Comparison of ENCODE assay signal across 1 cellular context in genomic region chr20:63819224-63819917, GRCh38.
TF ChIP-seq lines count a peak whose summit lies in the region.

No MANE protein-coding gene starts in this region.

TF ChIP-seq in HepG2, 621 proteins besides CTCF, POLR2A, EP300 and RAD21 (continues in another document):
- TF ChIP-seq SAP130 (CRISPR knock-in tag; IDR thresholded peaks at IDR 0.05; ENCODE audit: low read depth) (peak; percentile 66), MIER3 (CRISPR knock-in tag; IDR thresholded peaks at IDR 0.05; ENCODE audit: borderline replicate concordance) (0 out of 2 replicates have a peak, but pooled peaks have one; percentile 27), MXI1 (IDR thresholded peaks at IDR 0.05; ENCODE audit: borderline replicate concordance, low read depth, low read length) (no peak), ZBTB25 (CRISPR knock-in tag; IDR thresholded peaks at IDR 0.05) (peak; percentile 74; the same call in 1 of the 2 replicates), ZNF879 (CRISPR knock-in tag; IDR thresholded peaks at IDR 0.05) (0 out of 2 replicates have a peak, but pooled peaks have one; percentile 34), SIN3A (IDR thresholded peaks at IDR 0.05; ENCODE audit: borderline replicate concordance, low read depth, low read length) (no peak), ZNF33B (CRISPR knock-in tag; IDR thresholded peaks at IDR 0.05) (no peak), SOX5 (CRISPR knock-in tag; IDR thresholded peaks at IDR 0.05; ENCODE audit: borderline replicate concordance) (peak; percentile 23; the same call in 1 of the 2 replicates), ZNF230 (CRISPR knock-in tag; IDR thresholded peaks at IDR 0.05) (no peak), KLF11 (CRISPR knock-in tag; IDR thresholded peaks at IDR 0.05) (peak; percentile 69; the same call in 1 of the 2 replicates), YEATS2 (CRISPR knock-in tag; IDR thresholded peaks at IDR 0.05; ENCODE audit: borderline replicate concordance) (0 out of 2 replicates have a peak, but pooled peaks have one; percentile 42), ZNF773 (CRISPR knock-in tag; IDR thresholded peaks at IDR 0.05; ENCODE audit: borderline replicate concordance) (no peak), ZNF34 (CRISPR knock-in tag; IDR thresholded peaks at IDR 0.05; ENCODE audit: borderline replicate concordance) (0 out of 2 replicates have a peak, but pooled peaks have one; percentile 72), HDAC2 (CRISPR knock-in tag; IDR thresholded peaks at IDR 0.05) (peak; percentile 51; the same call in 1 of the 2 replicates), STAG1 (CRISPR knock-in tag; IDR thresholded peaks at IDR 0.05) (peak; percentile 71), ZNF891 (CRISPR knock-in tag; IDR thresholded peaks at IDR 0.05) (peak; percentile 48; the same call in 1 of the 2 replicates), KDM2A (CRISPR knock-in tag; IDR thresholded peaks at IDR 0.05; ENCODE audit: borderline replicate concordance, low read depth) (peak; percentile 37; the same call in 1 of the 2 replicates), ETV6 (CRISPR knock-in tag; conservative IDR thresholded peaks at IDR 0.05) (no peak), ZNF614 (CRISPR knock-in tag; IDR thresholded peaks at IDR 0.05; ENCODE audit: borderline replicate concordance) (0 out of 2 replicates have a peak, but pooled peaks have one; percentile 55), ZNF362 (CRISPR knock-in tag; IDR thresholded peaks at IDR 0.05; ENCODE audit: borderline replicate concordance) (no peak), ZFP36L1 (CRISPR knock-in tag; IDR thresholded peaks at IDR 0.05) (no peak), ZNF761 (CRISPR knock-in tag; conservative IDR thresholded peaks at IDR 0.05) (0 out of 2 replicates have a peak, but pooled peaks have one; percentile 4), ERF (CRISPR knock-in tag; IDR thresholded peaks at IDR 0.05) (peak; percentile 61), RFXANK (CRISPR knock-in tag; IDR thresholded peaks at IDR 0.05) (0 out of 2 replicates have a peak, but pooled peaks have one; percentile 49), XRCC5 (optimal IDR thresholded peaks at IDR 0.05; ENCODE audit: low read length) (peak; percentile 70), ARID4A (CRISPR knock-in tag; IDR thresholded peaks at IDR 0.05; ENCODE audit: borderline replicate concordance) (peak; percentile 47), KMT2B (CRISPR knock-in tag; IDR thresholded peaks at IDR 0.05) (peak; percentile 26; the same call in 1 of the 2 replicates), HMGXB4 (CRISPR knock-in tag; IDR thresholded peaks at IDR 0.05; ENCODE audit: borderline replicate concordance in 1 of 2, low read depth in 1 of 2) (peak in 1 of 2 experiments; percentile 46; a peak in 1 of 4 replicates), BHLHE40 (IDR thresholded peaks at IDR 0.05; ENCODE audit: low read length) (peak; percentile 72), ELF1 (CRISPR knock-in tag; IDR thresholded peaks at IDR 0.05) (peak; percentile 25; the same call in 1 of the 2 replicates)
- TF ChIP-seq, protein P1, sequence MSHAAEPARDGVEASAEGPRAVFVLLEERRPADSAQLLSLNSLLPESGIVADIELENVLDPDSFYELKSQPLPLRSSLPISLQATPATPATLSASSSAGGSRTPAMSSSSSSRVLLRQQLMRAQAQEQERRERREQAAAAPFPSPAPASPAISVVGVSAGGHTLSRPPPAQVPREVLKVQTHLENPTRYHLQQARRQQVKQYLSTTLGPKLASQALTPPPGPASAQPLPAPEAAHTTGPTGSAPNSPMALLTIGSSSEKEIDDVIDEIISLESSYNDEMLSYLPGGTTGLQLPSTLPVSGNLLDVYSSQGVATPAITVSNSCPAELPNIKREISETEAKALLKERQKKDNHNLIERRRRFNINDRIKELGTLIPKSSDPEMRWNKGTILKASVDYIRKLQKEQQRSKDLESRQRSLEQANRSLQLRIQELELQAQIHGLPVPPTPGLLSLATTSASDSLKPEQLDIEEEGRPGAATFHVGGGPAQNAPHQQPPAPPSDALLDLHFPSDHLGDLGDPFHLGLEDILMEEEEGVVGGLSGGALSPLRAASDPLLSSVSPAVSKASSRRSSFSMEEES (CRISPR knock-in tag; IDR thresholded peaks at IDR 0.05) = peak; percentile 89
- TF ChIP-seq, protein P2, sequence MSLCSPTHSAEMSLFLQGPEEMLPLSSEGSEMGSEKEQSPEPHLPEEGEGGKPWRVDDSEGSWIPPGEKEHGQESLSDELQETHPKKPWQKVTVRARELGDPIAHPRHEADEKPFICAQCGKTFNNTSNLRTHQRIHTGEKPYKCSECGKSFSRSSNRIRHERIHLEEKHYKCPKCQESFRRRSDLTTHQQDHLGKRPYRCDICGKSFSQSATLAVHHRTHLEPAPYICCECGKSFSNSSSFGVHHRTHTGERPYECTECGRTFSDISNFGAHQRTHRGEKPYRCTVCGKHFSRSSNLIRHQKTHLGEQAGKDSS (CRISPR knock-in tag; IDR thresholded peaks at IDR 0.05; ENCODE audit: borderline replicate concordance, low read depth) = 0 out of 2 replicates have a peak, but pooled peaks have one; percentile 16
- TF ChIP-seq, protein P3, sequence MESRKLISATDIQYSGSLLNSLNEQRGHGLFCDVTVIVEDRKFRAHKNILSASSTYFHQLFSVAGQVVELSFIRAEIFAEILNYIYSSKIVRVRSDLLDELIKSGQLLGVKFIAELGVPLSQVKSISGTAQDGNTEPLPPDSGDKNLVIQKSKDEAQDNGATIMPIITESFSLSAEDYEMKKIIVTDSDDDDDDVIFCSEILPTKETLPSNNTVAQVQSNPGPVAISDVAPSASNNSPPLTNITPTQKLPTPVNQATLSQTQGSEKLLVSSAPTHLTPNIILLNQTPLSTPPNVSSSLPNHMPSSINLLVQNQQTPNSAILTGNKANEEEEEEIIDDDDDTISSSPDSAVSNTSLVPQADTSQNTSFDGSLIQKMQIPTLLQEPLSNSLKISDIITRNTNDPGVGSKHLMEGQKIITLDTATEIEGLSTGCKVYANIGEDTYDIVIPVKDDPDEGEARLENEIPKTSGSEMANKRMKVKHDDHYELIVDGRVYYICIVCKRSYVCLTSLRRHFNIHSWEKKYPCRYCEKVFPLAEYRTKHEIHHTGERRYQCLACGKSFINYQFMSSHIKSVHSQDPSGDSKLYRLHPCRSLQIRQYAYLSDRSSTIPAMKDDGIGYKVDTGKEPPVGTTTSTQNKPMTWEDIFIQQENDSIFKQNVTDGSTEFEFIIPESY (CRISPR knock-in tag; IDR thresholded peaks at IDR 0.05) = peak; percentile 18; the same call in 1 of the 2 replicates
- TF ChIP-seq, protein P4, sequence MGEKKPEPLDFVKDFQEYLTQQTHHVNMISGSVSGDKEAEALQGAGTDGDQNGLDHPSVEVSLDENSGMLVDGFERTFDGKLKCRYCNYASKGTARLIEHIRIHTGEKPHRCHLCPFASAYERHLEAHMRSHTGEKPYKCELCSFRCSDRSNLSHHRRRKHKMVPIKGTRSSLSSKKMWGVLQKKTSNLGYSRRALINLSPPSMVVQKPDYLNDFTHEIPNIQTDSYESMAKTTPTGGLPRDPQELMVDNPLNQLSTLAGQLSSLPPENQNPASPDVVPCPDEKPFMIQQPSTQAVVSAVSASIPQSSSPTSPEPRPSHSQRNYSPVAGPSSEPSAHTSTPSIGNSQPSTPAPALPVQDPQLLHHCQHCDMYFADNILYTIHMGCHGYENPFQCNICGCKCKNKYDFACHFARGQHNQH (CRISPR knock-in tag; IDR thresholded peaks at IDR 0.05) = 0 out of 2 replicates have a peak, but pooled peaks have one; percentile 48
- TF ChIP-seq, protein P5, sequence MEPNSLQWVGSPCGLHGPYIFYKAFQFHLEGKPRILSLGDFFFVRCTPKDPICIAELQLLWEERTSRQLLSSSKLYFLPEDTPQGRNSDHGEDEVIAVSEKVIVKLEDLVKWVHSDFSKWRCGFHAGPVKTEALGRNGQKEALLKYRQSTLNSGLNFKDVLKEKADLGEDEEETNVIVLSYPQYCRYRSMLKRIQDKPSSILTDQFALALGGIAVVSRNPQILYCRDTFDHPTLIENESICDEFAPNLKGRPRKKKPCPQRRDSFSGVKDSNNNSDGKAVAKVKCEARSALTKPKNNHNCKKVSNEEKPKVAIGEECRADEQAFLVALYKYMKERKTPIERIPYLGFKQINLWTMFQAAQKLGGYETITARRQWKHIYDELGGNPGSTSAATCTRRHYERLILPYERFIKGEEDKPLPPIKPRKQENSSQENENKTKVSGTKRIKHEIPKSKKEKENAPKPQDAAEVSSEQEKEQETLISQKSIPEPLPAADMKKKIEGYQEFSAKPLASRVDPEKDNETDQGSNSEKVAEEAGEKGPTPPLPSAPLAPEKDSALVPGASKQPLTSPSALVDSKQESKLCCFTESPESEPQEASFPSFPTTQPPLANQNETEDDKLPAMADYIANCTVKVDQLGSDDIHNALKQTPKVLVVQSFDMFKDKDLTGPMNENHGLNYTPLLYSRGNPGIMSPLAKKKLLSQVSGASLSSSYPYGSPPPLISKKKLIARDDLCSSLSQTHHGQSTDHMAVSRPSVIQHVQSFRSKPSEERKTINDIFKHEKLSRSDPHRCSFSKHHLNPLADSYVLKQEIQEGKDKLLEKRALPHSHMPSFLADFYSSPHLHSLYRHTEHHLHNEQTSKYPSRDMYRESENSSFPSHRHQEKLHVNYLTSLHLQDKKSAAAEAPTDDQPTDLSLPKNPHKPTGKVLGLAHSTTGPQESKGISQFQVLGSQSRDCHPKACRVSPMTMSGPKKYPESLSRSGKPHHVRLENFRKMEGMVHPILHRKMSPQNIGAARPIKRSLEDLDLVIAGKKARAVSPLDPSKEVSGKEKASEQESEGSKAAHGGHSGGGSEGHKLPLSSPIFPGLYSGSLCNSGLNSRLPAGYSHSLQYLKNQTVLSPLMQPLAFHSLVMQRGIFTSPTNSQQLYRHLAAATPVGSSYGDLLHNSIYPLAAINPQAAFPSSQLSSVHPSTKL (CRISPR knock-in tag; IDR thresholded peaks at IDR 0.05) = 0 out of 2 replicates have a peak, but pooled peaks have one; percentile 12
- TF ChIP-seq, protein P6, sequence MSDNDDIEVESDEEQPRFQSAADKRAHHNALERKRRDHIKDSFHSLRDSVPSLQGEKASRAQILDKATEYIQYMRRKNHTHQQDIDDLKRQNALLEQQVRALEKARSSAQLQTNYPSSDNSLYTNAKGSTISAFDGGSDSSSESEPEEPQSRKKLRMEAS (IDR thresholded peaks at IDR 0.05) = no peak
- TF ChIP-seq, protein P7, sequence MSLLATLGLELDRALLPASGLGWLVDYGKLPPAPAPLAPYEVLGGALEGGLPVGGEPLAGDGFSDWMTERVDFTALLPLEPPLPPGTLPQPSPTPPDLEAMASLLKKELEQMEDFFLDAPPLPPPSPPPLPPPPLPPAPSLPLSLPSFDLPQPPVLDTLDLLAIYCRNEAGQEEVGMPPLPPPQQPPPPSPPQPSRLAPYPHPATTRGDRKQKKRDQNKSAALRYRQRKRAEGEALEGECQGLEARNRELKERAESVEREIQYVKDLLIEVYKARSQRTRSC (CRISPR knock-in tag; IDR thresholded peaks at IDR 0.05; ENCODE audit: low read depth) = no peak
